ENCODE assay signal across 2 cellular contexts in the genomic region with DNA sequence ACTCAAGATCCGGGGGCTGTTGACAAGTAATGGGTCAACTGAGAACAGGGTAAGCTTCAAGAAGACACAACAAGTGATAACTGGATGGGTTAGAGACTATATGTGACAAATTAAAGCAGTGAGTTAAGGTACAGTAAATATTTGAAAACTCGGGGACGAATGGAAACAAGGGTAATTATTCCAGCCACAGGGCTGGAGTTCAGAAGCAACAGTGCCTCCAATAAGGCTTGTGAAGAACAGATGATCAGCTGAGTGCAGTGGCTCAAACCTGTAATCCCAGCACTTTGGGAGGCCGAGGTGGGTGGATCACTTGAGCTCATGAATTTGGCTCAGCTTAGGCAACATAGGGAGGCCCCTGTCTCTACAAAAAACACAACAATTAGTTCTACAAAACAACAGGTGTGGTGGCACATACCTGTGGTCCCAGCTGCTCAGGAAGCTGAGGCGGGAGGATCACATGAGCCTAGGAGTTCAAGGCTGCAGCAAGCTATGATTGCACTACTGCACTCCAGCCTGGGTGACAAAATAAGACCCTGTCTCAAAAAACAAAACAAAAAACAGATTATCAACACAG.
TF ChIP-seq lines count a peak whose summit lies in the region.

No MANE protein-coding gene starts in this region.

TF ChIP-seq in HepG2, 621 proteins besides CTCF, POLR2A, EP300 and RAD21 (continues in another document):
- TF ChIP-seq SOX6 (IDR thresholded peaks at IDR 0.05) (no peak), SOX6 (CRISPR knock-in tag; IDR thresholded peaks at IDR 0.05) (peak; percentile 22; the same call in 1 of the 2 replicates), ZNF841 (CRISPR knock-in tag; IDR thresholded peaks at IDR 0.05; ENCODE audit: borderline replicate concordance) (no peak), ZNF496 (CRISPR knock-in tag; IDR thresholded peaks at IDR 0.05; ENCODE audit: insufficient replicate concordance) (no peak), ZNF883 (CRISPR knock-in tag; IDR thresholded peaks at IDR 0.05; ENCODE audit: not compliant biosample characterization) (no peak), ATRX (CRISPR knock-in tag; IDR thresholded peaks at IDR 0.05; ENCODE audit: borderline replicate concordance) (no peak), TMF1 (CRISPR knock-in tag; IDR thresholded peaks at IDR 0.05; ENCODE audit: low read depth) (no peak), HNF4A (CRISPR knock-in tag; IDR thresholded peaks at IDR 0.05) (0 out of 2 replicates have a peak, but pooled peaks have one; percentile 16), ZNF235 (CRISPR knock-in tag; IDR thresholded peaks at IDR 0.05; ENCODE audit: borderline replicate concordance) (no peak), ARHGAP35 (CRISPR knock-in tag; IDR thresholded peaks at IDR 0.05; ENCODE audit: borderline replicate concordance) (no peak), FOXO1 (CRISPR knock-in tag; IDR thresholded peaks at IDR 0.05) (no peak), ZNF317 (CRISPR knock-in tag; IDR thresholded peaks at IDR 0.05) (0 out of 2 replicates have a peak, but pooled peaks have one; percentile 33)
- TF ChIP-seq, protein P1, sequence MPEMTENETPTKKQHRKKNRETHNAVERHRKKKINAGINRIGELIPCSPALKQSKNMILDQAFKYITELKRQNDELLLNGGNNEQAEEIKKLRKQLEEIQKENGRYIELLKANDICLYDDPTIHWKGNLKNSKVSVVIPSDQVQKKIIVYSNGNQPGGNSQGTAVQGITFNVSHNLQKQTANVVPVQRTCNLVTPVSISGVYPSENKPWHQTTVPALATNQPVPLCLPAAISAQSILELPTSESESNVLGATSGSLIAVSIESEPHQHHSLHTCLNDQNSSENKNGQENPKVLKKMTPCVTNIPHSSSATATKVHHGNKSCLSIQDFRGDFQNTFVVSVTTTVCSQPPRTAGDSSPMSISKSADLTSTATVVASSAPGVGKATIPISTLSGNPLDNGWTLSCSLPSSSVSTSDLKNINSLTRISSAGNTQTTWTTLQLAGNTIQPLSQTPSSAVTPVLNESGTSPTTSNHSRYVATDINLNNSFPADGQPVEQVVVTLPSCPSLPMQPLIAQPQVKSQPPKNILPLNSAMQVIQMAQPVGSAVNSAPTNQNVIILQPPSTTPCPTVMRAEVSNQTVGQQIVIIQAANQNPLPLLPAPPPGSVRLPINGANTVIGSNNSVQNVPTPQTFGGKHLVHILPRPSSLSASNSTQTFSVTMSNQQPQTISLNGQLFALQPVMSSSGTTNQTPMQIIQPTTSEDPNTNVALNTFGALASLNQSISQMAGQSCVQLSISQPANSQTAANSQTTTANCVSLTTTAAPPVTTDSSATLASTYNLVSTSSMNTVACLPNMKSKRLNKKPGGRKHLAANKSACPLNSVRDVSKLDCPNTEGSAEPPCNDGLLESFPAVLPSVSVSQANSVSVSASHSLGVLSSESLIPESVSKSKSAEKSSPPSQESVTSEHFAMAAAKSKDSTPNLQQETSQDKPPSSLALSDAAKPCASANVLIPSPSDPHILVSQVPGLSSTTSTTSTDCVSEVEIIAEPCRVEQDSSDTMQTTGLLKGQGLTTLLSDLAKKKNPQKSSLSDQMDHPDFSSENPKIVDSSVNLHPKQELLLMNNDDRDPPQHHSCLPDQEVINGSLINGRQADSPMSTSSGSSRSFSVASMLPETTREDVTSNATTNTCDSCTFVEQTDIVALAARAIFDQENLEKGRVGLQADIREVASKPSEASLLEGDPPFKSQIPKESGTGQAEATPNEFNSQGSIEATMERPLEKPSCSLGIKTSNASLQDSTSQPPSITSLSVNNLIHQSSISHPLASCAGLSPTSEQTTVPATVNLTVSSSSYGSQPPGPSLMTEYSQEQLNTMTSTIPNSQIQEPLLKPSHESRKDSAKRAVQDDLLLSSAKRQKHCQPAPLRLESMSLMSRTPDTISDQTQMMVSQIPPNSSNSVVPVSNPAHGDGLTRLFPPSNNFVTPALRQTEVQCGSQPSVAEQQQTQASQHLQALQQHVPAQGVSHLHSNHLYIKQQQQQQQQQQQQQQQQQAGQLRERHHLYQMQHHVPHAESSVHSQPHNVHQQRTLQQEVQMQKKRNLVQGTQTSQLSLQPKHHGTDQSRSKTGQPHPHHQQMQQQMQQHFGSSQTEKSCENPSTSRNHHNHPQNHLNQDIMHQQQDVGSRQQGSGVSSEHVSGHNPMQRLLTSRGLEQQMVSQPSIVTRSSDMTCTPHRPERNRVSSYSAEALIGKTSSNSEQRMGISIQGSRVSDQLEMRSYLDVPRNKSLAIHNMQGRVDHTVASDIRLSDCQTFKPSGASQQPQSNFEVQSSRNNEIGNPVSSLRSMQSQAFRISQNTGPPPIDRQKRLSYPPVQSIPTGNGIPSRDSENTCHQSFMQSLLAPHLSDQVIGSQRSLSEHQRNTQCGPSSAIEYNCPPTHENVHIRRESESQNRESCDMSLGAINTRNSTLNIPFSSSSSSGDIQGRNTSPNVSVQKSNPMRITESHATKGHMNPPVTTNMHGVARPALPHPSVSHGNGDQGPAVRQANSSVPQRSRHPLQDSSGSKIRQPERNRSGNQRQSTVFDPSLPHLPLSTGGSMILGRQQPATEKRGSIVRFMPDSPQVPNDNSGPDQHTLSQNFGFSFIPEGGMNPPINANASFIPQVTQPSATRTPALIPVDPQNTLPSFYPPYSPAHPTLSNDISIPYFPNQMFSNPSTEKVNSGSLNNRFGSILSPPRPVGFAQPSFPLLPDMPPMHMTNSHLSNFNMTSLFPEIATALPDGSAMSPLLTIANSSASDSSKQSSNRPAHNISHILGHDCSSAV (CRISPR knock-in tag; IDR thresholded peaks at IDR 0.05; ENCODE audit: borderline replicate concordance): no peak
- TF ChIP-seq, protein P2, sequence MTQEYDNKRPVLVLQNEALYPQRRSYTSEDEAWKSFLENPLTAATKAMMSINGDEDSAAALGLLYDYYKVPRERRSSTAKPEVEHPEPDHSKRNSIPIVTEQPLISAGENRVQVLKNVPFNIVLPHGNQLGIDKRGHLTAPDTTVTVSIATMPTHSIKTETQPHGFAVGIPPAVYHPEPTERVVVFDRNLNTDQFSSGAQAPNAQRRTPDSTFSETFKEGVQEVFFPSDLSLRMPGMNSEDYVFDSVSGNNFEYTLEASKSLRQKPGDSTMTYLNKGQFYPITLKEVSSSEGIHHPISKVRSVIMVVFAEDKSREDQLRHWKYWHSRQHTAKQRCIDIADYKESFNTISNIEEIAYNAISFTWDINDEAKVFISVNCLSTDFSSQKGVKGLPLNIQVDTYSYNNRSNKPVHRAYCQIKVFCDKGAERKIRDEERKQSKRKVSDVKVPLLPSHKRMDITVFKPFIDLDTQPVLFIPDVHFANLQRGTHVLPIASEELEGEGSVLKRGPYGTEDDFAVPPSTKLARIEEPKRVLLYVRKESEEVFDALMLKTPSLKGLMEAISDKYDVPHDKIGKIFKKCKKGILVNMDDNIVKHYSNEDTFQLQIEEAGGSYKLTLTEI (CRISPR knock-in tag; conservative IDR thresholded peaks at IDR 0.05): no peak
- TF ChIP-seq, protein P3, sequence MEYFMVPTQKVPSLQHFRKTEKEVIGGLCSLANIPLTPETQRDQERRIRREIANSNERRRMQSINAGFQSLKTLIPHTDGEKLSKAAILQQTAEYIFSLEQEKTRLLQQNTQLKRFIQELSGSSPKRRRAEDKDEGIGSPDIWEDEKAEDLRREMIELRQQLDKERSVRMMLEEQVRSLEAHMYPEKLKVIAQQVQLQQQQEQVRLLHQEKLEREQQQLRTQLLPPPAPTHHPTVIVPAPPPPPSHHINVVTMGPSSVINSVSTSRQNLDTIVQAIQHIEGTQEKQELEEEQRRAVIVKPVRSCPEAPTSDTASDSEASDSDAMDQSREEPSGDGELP (IDR thresholded peaks at IDR 0.05; ENCODE audit: borderline replicate concordance, low read depth): peak; percentile 46; the same call in 1 of the 2 replicates

TF ChIP-seq in K562, 482 proteins besides CTCF, POLR2A, EP300 and RAD21:
- no peak for TF ChIP-seq SIRT6 (IDR thresholded peaks at IDR 0.05; ENCODE audit: low read depth, low read length)
- TF ChIP-seq KAT8 (IDR thresholded peaks at IDR 0.05; ENCODE audit: low read depth): no peak
- TF ChIP-seq NFE2 (IDR thresholded peaks at IDR 0.05; ENCODE audit: low read depth): no peak
